ENCODE assay signal across 26 cellular contexts in genomic region chr13:79447741-79448140, GRCh38.
"Had no signal": no experiment of that assay in that cellular context is flagged by ENCODE, and none has a peak within 500 bp of the region (broad histone marks: within the 10 kb centered on the region; RNA-seq: fewer than 3 reads in every experiment).

No MANE protein-coding gene starts in this region.

- H3K27ac ChIP-seq: breast epithelium, dorsolateral prefrontal cortex, esophagus squamous epithelium, gastrocnemius medialis, left lung, parathyroid adenoma, tibial artery had no signal

- H3K27ac Mint-ChIP-seq: activated naive CD4-positive, alpha-beta T cell treated with anti-CD3 and anti-CD28 coated beads for 36 hours; activated naive CD8-positive, alpha-beta T cell treated with anti-CD3 and anti-CD28 coated beads, Interleukin-2, amount 10 ng/mL, durations not matched to agents 7 days and 5 days; nephron progenitor cell; stimulated activated naive CD8-positive, alpha-beta T cell treated with anti-CD3 and anti-CD28 coated beads, Interleukin-15, amount 100 ng/mL, for 72 hours had no signal

- FAIRE-seq: colon had no signal

- H3K4me1 ChIP-seq: breast epithelium, esophagus squamous epithelium, gastrocnemius medialis, left lung, parathyroid adenoma, tibial artery had no signal

- H3K4me3 ChIP-seq: breast epithelium, dorsolateral prefrontal cortex, esophagus squamous epithelium, gastrocnemius medialis, left lung, tibial artery had no signal

- H3K9me3 Mint-ChIP-seq: activated naive CD4-positive, alpha-beta T cell treated with anti-CD3 and anti-CD28 coated beads for 36 hours; activated T-cell treated with anti-CD3 and anti-CD28 coated beads, Interleukin-2, amount 50 U/mL, for 24 hours; central memory CD8-positive, alpha-beta T cell; effector memory CD8-positive, alpha-beta T cell; nephron progenitor cell; stimulated activated naive CD8-positive, alpha-beta T cell treated with anti-CD3 and anti-CD28 coated beads, Interleukin-15, amount 100 ng/mL, for 72 hours had no signal

- H3K27me3 ChIP-seq: breast epithelium, dorsolateral prefrontal cortex, esophagus squamous epithelium, gastrocnemius medialis, left lung, tibial artery had no signal

- H3K4me3 Mint-ChIP-seq: activated naive CD4-positive, alpha-beta T cell treated with anti-CD3 and anti-CD28 coated beads for 36 hours; activated T-cell treated with anti-CD3 and anti-CD28 coated beads, Interleukin-2, amount 50 U/mL, for 24 hours; central memory CD8-positive, alpha-beta T cell; effector memory CD8-positive, alpha-beta T cell; nephron progenitor cell; stimulated activated naive CD8-positive, alpha-beta T cell treated with anti-CD3 and anti-CD28 coated beads, Interleukin-15, amount 100 ng/mL, for 72 hours had no signal

- DNase-seq: activated CD4-positive, alpha-beta T cell treated with anti-CD3 and anti-CD28 coated beads, Interleukin-2, amount 50 U/mL, for 1 hour; activated CD4-positive, CD25-positive, alpha-beta regulatory T cell; activated CD8-positive, alpha-beta memory T cell treated with anti-CD3 and anti-CD28 coated beads for 24 hours; activated CD8-positive, alpha-beta memory T cell treated with anti-CD3 and anti-CD28 coated beads, Interleukin-2, amount 50 U/mL, for 4 hours; activated effector memory CD4-positive, alpha-beta T cell treated with Interleukin-2 at 50 U/mL for 16 hours; activated naive CD4-positive, alpha-beta T cell treated with anti-CD3 and anti-CD28 coated beads for 36 hours; activated naive CD8-positive, alpha-beta T cell treated with anti-CD3 and anti-CD28 coated beads, Interleukin-2, amount 10 ng/mL, durations not matched to agents 7 days and 5 days; activated T-cell treated with anti-CD3 and anti-CD28 coated beads, Interleukin-2, amount 50 U/mL, for 24 hours; amniotic stem cell; dorsolateral prefrontal cortex; effector memory CD8-positive, alpha-beta T cell; esophagus squamous epithelium; gastrocnemius medialis; hippocampal formation; kidney glomerular epithelial cell; left lung; nephron progenitor cell; nucleus accumbens; right cardiac atrium; stimulated activated CD4-positive, alpha-beta T cell treated with anti-CD3 and anti-CD28 coated beads, Interleukin-12 subunit alpha, Interleukin-12 subunit beta, amount 100 ng/mL, for 4 hours; stimulated activated naive CD8-positive, alpha-beta T cell treated with anti-CD3 and anti-CD28 coated beads, Interleukin-15, amount 100 ng/mL, for 72 hours; tibial artery had no signal

- H3K36me3 ChIP-seq: breast epithelium, esophagus squamous epithelium, gastrocnemius medialis, left lung, tibial artery had no signal

- H3K79me2 ChIP-seq: parathyroid adenoma had no signal

- H3K27me3 Mint-ChIP-seq: activated T-cell treated with anti-CD3 and anti-CD28 coated beads, Interleukin-2, amount 50 U/mL, for 24 hours; central memory CD8-positive, alpha-beta T cell; effector memory CD8-positive, alpha-beta T cell had no signal

- H3K9me3 ChIP-seq: breast epithelium, esophagus squamous epithelium, gastrocnemius medialis, left lung, tibial artery had no signal

- H3K9ac ChIP-seq: parathyroid adenoma had no signal

- ATAC-seq: effector memory CD8-positive, alpha-beta T cell; gastrocnemius medialis; left lung; right cardiac atrium; stimulated activated naive CD8-positive, alpha-beta T cell treated with anti-CD3 and anti-CD28 coated beads, Interleukin-15, amount 100 ng/mL, for 72 hours had no signal
